14 cellular contexts compared by ENCODE assay signal in the genomic region with DNA sequence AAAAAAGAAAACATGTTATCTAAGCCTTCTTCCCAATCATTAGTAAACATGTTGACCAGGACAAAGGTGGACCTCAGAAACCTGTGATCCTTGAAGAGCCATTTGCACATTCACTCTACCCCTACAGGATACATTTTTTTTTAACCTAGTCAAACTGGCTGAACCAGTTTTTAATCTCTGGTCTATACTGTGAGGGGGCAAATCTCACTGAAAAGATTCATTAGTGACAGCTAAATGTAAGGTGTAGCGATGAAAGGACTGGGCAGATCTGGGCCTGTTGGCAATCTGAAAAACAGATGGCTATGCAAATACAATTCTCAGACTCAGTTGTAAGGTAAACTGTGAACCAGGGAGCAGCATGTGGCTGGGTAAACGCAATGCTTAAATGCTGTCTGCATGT.
DNase-seq lines count a peak whose midpoint lies in the region; TF ChIP-seq lines count a peak whose summit lies in the region.
"Had no signal": no experiment of that assay in that cellular context is flagged by ENCODE, and none has a peak within 500 bp of the region (broad histone marks: within the 10 kb centered on the region; RNA-seq: fewer than 3 reads in every experiment).

No MANE protein-coding gene starts in this region.

- H3K4me1 Mint-ChIP-seq in Calu3 (ENCODE audit: low read depth, unreplicated experiment): peaks cover 43% of the 10 kb centered on the region
- H3K4me1 Mint-ChIP-seq: activated naive CD8-positive, alpha-beta T cell treated with anti-CD3 and anti-CD28 coated beads, Interleukin-2, amount 10 ng/mL, durations not matched to agents 7 days and 5 days had no signal

- H3K9me3 ChIP-seq in smooth muscle cell (replicated peaks; ENCODE audit: low read depth): no peaks in the 10 kb centered on the region
- H3K9me3 ChIP-seq: upper lobe of left lung had no signal

- H3K9ac ChIP-seq in smooth muscle cell (ENCODE audit: low read depth): no peak overlapping the region

- peaks cover 5% of the 10 kb centered on the region for H3K9me3 Mint-ChIP-seq in Calu3 (ENCODE audit: low read depth, unreplicated experiment)
- H3K9me3 Mint-ChIP-seq: activated naive CD8-positive, alpha-beta T cell treated with anti-CD3 and anti-CD28 coated beads, Interleukin-2, amount 10 ng/mL, durations not matched to agents 7 days and 5 days had no signal

- no peak overlapping the region for H3K4me2 ChIP-seq in smooth muscle cell

- H3K36me3 Mint-ChIP-seq in Calu3 (ENCODE audit: insufficient read depth, unreplicated experiment): peaks cover 5% of the 10 kb centered on the region
- H3K36me3 Mint-ChIP-seq: activated naive CD8-positive, alpha-beta T cell treated with anti-CD3 and anti-CD28 coated beads, Interleukin-2, amount 10 ng/mL, durations not matched to agents 7 days and 5 days had no signal

- no peaks in the 10 kb centered on the region for H3K27me3 Mint-ChIP-seq in Calu3 (ENCODE audit: unreplicated experiment)
- H3K27me3 Mint-ChIP-seq: activated naive CD8-positive, alpha-beta T cell treated with anti-CD3 and anti-CD28 coated beads, Interleukin-2, amount 10 ng/mL, durations not matched to agents 7 days and 5 days had no signal

- H3F3A ChIP-seq in smooth muscle cell (ENCODE audit: low read depth): no peaks in the 10 kb centered on the region

- H3K79me2 ChIP-seq in smooth muscle cell (ENCODE audit: low read depth): no peaks in the 10 kb centered on the region

- no TSS peak for BruUV-seq in Calu3 (replicated peaks; lab: Mats Ljungman, UMichigan)

- no peaks in the 10 kb centered on the region for H3K36me3 ChIP-seq in smooth muscle cell (ENCODE audit: low read depth)
- H3K36me3 ChIP-seq: upper lobe of left lung had no signal

- H3K27ac ChIP-seq in smooth muscle cell (ENCODE audit: low read depth): no peak overlapping the region
- H3K27ac ChIP-seq: upper lobe of left lung had no signal

- CTCF ChIA-PET in Calu3 (lab: Charles Lee): no interaction called here

- H4K20me1 ChIP-seq in smooth muscle cell (ENCODE audit: low read depth): no peaks in the 10 kb centered on the region

- WGBS in smooth muscle cell (ENCODE audit: low lambda C conversion rate): 58% methylated on average over 2 of the region's 2 CpGs

- H3K4me1 ChIP-seq in smooth muscle cell (ENCODE audit: low read depth): no peaks in the 10 kb centered on the region
- H3K4me1 ChIP-seq: upper lobe of left lung had no signal

- intact Hi-C loops in Calu3 (cut with micrococcal nuclease; ENCODE audit: unreplicated experiment): loop anchor here (10.0 kb wide), 1 partner anchor 238 kb away; the partner anchor contains the start of gene C3orf49

- H3K4me3 ChIP-seq in smooth muscle cell: no peak overlapping the region
- H3K4me3 ChIP-seq: upper lobe of left lung had no signal

- H3K27ac Mint-ChIP-seq in Calu3 (ENCODE audit: unreplicated experiment): peak overlapping the region; percentile 33
- H3K27ac Mint-ChIP-seq: activated naive CD8-positive, alpha-beta T cell treated with anti-CD3 and anti-CD28 coated beads, Interleukin-2, amount 10 ng/mL, durations not matched to agents 7 days and 5 days had no signal

- peaks cover 38% of the 10 kb centered on the region for H3K27me3 ChIP-seq in smooth muscle cell (ENCODE audit: low read depth)
- H3K27me3 ChIP-seq: upper lobe of left lung had no signal

- no peak overlapping the region for H2AFZ ChIP-seq in smooth muscle cell (ENCODE audit: low read depth)

- peak; percentile 12 for DNase-seq in Calu3
- DNase-seq in NCI-H1105 (lab: John Stamatoyannopoulos, UW): peak; percentile 90
- DNase-seq in NCI-H774 (lab: John Stamatoyannopoulos, UW): peak; percentile 77
- peak; percentile 15 for DNase-seq in kidney tubule cell (ENCODE audit: low spot score)
- no peak for DNase-seq in smooth muscle cell (lab: John Stamatoyannopoulos, UW; ENCODE audit: unreplicated experiment)
- DNase-seq in SHP77 treated with DMSO at 0.1 percent for 48 hours (lab: John Stamatoyannopoulos, UW): no peak
- DNase-seq in GM03348 (ENCODE audit: low spot score): no peak
- DNase-seq in HUDEP-2 (lab: John Stamatoyannopoulos, UW; ENCODE audit: unreplicated experiment in 76 of 76): no peak
- DNase-seq: activated naive CD8-positive, alpha-beta T cell treated with anti-CD3 and anti-CD28 coated beads, Interleukin-2, amount 10 ng/mL, durations not matched to agents 7 days and 5 days; EL; NCI-H226; Right ventricle myocardium superior; stimulated activated CD4-positive, alpha-beta T cell treated with anti-CD3 and anti-CD28 coated beads, Interleukin-12 subunit alpha, Interleukin-12 subunit beta, amount 100 ng/mL, for 4 hours; upper lobe of left lung had no signal

- TF ChIP-seq CTCF in Calu3 (IDR thresholded peaks at IDR 0.05; ENCODE audit: unreplicated experiment) (no peak), smooth muscle cell (IDR thresholded peaks at IDR 0.05; ENCODE audit: borderline replicate concordance, insufficient read depth, poor library complexity, severe bottlenecking) (no peak)

- H3K4me3 Mint-ChIP-seq in Calu3 (ENCODE audit: low read depth, unreplicated experiment): no peak overlapping the region
- H3K4me3 Mint-ChIP-seq: activated naive CD8-positive, alpha-beta T cell treated with anti-CD3 and anti-CD28 coated beads, Interleukin-2, amount 10 ng/mL, durations not matched to agents 7 days and 5 days had no signal

Comparison
In these comparisons a context has a peak if more than half of its experiments do, and no peak if none do; other contexts are left out.
1. DNase-seq: peak in Calu3 (single experiment), NCI-H1105 (single experiment), NCI-H774 (single experiment) and kidney tubule cell (single experiment); none in smooth muscle cell (single experiment), SHP77 treated with DMSO at 0.1 percent for 48 hours (single experiment), GM03348 (single experiment) and HUDEP-2 (0 of 76).